In the genomic region with DNA sequence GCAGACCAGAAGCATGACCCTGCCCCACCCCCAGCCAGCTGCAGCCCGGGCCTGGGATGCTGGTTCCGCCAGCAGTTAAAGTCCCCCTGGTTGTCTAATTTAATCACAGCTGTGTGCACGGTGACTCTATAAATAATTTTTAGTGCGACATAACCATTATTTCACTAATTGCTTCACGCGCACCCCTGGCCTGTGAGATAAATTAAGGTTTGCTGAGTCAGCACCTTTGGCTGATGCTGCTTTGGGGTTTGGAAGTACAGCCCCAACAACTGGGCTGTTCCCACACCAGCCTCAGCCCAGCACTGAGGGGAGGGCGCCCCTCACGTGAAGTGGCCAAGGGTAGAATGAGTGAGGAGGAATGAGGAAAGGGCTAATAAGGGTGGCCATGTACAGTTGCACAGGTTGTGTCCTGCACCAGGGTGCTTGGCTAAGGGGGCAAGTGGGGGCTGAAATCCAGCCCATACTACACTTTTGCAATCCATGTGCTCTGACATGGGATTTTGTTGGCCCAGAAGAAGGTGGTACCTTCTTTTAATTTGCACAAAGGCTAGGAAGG, we compare ENCODE assay signal across 15 cellular contexts. TPM values are rescaled to one million over a fixed set of nuclear protein-coding genes. Genes with fewer than 3 reads are reported as not detected.
DNase-seq lines count a peak whose midpoint lies in the region; ATAC-seq, FAIRE-seq and TF ChIP-seq lines count a peak whose summit lies in the region.
"Had no signal": no experiment of that assay in that cellular context is flagged by ENCODE, and none has a peak within 500 bp of the region (broad histone marks: within the 10 kb centered on the region; RNA-seq: fewer than 3 reads in every experiment).

No MANE protein-coding gene starts in this region.

- no peak overlapping the region; the same call in 1 of the 2 replicates for H2AK5ac ChIP-seq in H1 (ENCODE audit: low read depth, low read length)

- intact Hi-C loops in OCI-LY7 (cut with micrococcal nuclease; ENCODE audit: unreplicated experiment), result no loop called here

- no peak overlapping the region for H3K4me2 ChIP-seq in A549
- H3K4me2 ChIP-seq in BLaER1 treated with 17β-estradiol and CSF1 and Interleukin-3, amounts not matched to agents 10 nM and 100 nM, result peak overlapping the region; percentile 50 to 85 (median 78)
- H3K4me2 ChIP-seq in H1 (ENCODE audit: insufficient read depth in 1 of 2, low read depth in 2 of 2, low read length in 2 of 2), result no peak overlapping the region
- H3K4me2 ChIP-seq in OCI-LY7 (ENCODE audit: low read length), result no peak overlapping the region

- H3K14ac ChIP-seq in H1 (ENCODE audit: insufficient read length), result no peak overlapping the region

- peak overlapping the region; percentile 31 for H4K91ac ChIP-seq in H1 (replicated peaks; ENCODE audit: insufficient read length, low read length)

- TF ChIP-seq POLR2A in A549 (IDR thresholded peaks at IDR 0.05; ENCODE audit: low read length), result no peak
- no peak for TF ChIP-seq POLR2A in H1 (IDR thresholded peaks at IDR 0.05; ENCODE audit: control extremely low read depth in 1 of 2, low read depth in 2 of 2, low read length in 2 of 2)

- H3K9me2 ChIP-seq in OCI-LY7 (ENCODE audit: insufficient read depth, low read length), result no peaks in the 10 kb centered on the region

- no peak overlapping the region for H3K27ac ChIP-seq in A549
- peak overlapping the region in 8 of 11 experiments; percentile 21 to 73 (median 64); a peak in 16 of 22 replicates for H3K27ac ChIP-seq in BLaER1 treated with 17β-estradiol and CSF1 and Interleukin-3, amounts not matched to agents 10 nM and 100 nM
- no peak overlapping the region for H3K27ac ChIP-seq in H1 (ENCODE audit: low read depth, low read length)
- no peak overlapping the region for H3K27ac ChIP-seq in OCI-LY7 (ENCODE audit: low read depth, low read length, poor library complexity, severe bottlenecking)

- no peaks in the 10 kb centered on the region for H3K79me1 ChIP-seq in H1 (ENCODE audit: low read depth, low read length)

- H3K27me3 ChIP-seq in BLaER1 treated with 17β-estradiol and CSF1 and Interleukin-3, amounts not matched to agents 10 nM and 100 nM, result no peaks in the 10 kb centered on the region
- H3K27me3 ChIP-seq in H1 (replicated peaks in 1 of 4; ENCODE audit: control insufficient read depth in 3 of 4, extremely low read depth in 1 of 4, insufficient read depth in 3 of 4, low read length in 3 of 4), result peaks cover 0 to 3% (median under 1%) of the 10 kb centered on the region in 4 experiments; a peak in 4 of 7 replicates
- H3K27me3 ChIP-seq: BE2C had no signal

- TF ChIP-seq RAD21 in A549 (conservative IDR thresholded peaks at IDR 0.05 in 1 of 2, IDR thresholded peaks at IDR 0.05 in 1 of 2), result no peak
- peak in 1 of 2 experiments; percentile 26; a peak in 1 of 4 replicates for TF ChIP-seq RAD21 in H1 (IDR thresholded peaks at IDR 0.05 in 1 of 2, conservative IDR thresholded peaks at IDR 0.05 in 1 of 2; ENCODE audit: low read depth in 2 of 2, low read length in 2 of 2)

- H2AFZ ChIP-seq in H1 (ENCODE audit: low read length) (no peak overlapping the region), OCI-LY7 (ENCODE audit: low read length) (no peak overlapping the region)

- no peak overlapping the region for H3K4ac ChIP-seq in H1 (replicated peaks; ENCODE audit: insufficient read length, low read depth, low read length)

- 0 out of 2 replicates have a peak overlapping the region, but pooled peaks have one; percentile 19 for H2BK15ac ChIP-seq in H1 (ENCODE audit: low read length)

- no peaks in the 10 kb centered on the region for H3K79me2 ChIP-seq in H1 (ENCODE audit: control insufficient read depth in 1 of 2, insufficient read depth in 2 of 2, low read length in 2 of 2)
- H3K79me2 ChIP-seq in OCI-LY7 (ENCODE audit: insufficient read depth, low read depth, low read length), result no peaks in the 10 kb centered on the region

- H2BK12ac ChIP-seq in H1 (ENCODE audit: low read depth, low read length), result 0 out of 2 replicates have a peak overlapping the region, but pooled peaks have one; percentile 35

- H3K4me3 ChIP-seq in A549, result no peak overlapping the region
- no peak overlapping the region for H3K4me3 ChIP-seq in BLaER1 treated with 17β-estradiol and CSF1 and Interleukin-3, amounts not matched to agents 10 nM and 100 nM
- H3K4me3 ChIP-seq in H1 (ENCODE audit: extremely low read depth in 1 of 4, insufficient read depth in 2 of 4, low read depth in 3 of 4, low read length in 4 of 4), result no peak overlapping the region
- H3K4me3 ChIP-seq in OCI-LY7 (ENCODE audit: low read depth, low read length, poor library complexity, severe bottlenecking), result no peak overlapping the region

- no peak overlapping the region for H2BK120ac ChIP-seq in H1 (replicated peaks; ENCODE audit: low read depth, low read length)

- H3K23ac ChIP-seq in H1 (ENCODE audit: insufficient read length), result no peak overlapping the region

- DNase-seq in A549 (ENCODE audit: low read depth in 1 of 2, low spot score in 1 of 2), result no peak
- DNase-seq in NAMALWA (ENCODE audit: low spot score), result peak; percentile 43
- DNase-seq in H1 (ENCODE audit: low read depth in 1 of 2, low spot score in 2 of 2), result no peak
- DNase-seq in T1000 (lab: John Stamatoyannopoulos, UW), result no peak
- DNase-seq in OCI-LY7 (ENCODE audit: low spot score), result no peak
- DNase-seq in effector CD8-positive, alpha-beta T cell (lab: John Stamatoyannopoulos, UW), result no peak
- DNase-seq: BE2C; Caco-2; CD8-positive, alpha-beta memory T cell; H7 had no signal

- H3K9me3 ChIP-seq in A549, result no peaks in the 10 kb centered on the region
- no peaks in the 10 kb centered on the region for H3K9me3 ChIP-seq in BLaER1 treated with 17β-estradiol and CSF1 and Interleukin-3, amounts not matched to agents 10 nM and 100 nM (replicated peaks in 1 of 11)
- H3K9me3 ChIP-seq in H1 (ENCODE audit: insufficient read depth in 2 of 2, low read depth in 1 of 2, low read length in 1 of 2), result no peaks in the 10 kb centered on the region
- no peaks in the 10 kb centered on the region for H3K9me3 ChIP-seq in OCI-LY7 (ENCODE audit: low read length)
- H3K9me3 ChIP-seq: BE2C, Caco-2 had no signal

- no peak overlapping the region for H4K5ac ChIP-seq in H1 (ENCODE audit: insufficient read length, low read depth, low read length)

- TF ChIP-seq CTCF in A549 (IDR thresholded peaks at IDR 0.05), result no peak
- TF ChIP-seq CTCF in H1 (IDR thresholded peaks at IDR 0.05; ENCODE audit: control extremely low read depth in 1 of 3, insufficient read depth in 1 of 3, low read depth in 1 of 3, low read length in 3 of 3), result peak in 2 of 3 experiments; percentile 17 to 32; a peak in 2 of 4 replicates
- TF ChIP-seq CTCF in OCI-LY7 (conservative IDR thresholded peaks at IDR 0.05; ENCODE audit: low read length), result no peak

- peak overlapping the region; percentile 87 for H4K8ac ChIP-seq in H1 (ENCODE audit: extremely low read depth, insufficient read depth, low read length)

- H3K9ac ChIP-seq in BLaER1 treated with 17β-estradiol and CSF1 and Interleukin-3, amounts not matched to agents 10 nM and 100 nM, result peak overlapping the region in 7 of 11 experiments; percentile 37 to 63 (median 49); a peak in 12 of 22 replicates
- H3K9ac ChIP-seq in H1 (replicated peaks in 1 of 4; ENCODE audit: extremely low read depth in 1 of 4, low read depth in 3 of 4, low read length in 3 of 4), result no peak overlapping the region

- no peaks in the 10 kb centered on the region for H3K4me1 ChIP-seq in A549
- H3K4me1 ChIP-seq in BLaER1 treated with 17β-estradiol and CSF1 and Interleukin-3, amounts not matched to agents 10 nM and 100 nM, result peaks cover 36 to 62% (median 61%) of the 10 kb centered on the region in 10 experiments
- H3K4me1 ChIP-seq in H1 (replicated peaks in 1 of 4; ENCODE audit: control insufficient read depth in 3 of 4, insufficient read depth in 4 of 4, low read length in 3 of 4), result peaks cover 0 to 24% (median 6%) of the 10 kb centered on the region in 4 experiments; a peak in 6 of 7 replicates
- H3K4me1 ChIP-seq in OCI-LY7 (ENCODE audit: insufficient read depth, low read length, poor library complexity, severe bottlenecking), result no peaks in the 10 kb centered on the region
- H3K4me1 ChIP-seq: Caco-2 had no signal

- CTCF ChIA-PET in A549 (lab: Yijun Ruan, JAX), result interaction anchor here (2.0 to 4.3 kb wide), 2 partner anchors 13 to 205 kb away, joined by 6 to 27 read pairs; no protein-coding TSS in a partner anchor
- CTCF ChIA-PET in H1 (lab: Charles Lee; ENCODE audit: partially characterized antibody), result interaction anchor here (1.0 to 17.6 kb wide), 8 partner anchors 8 to 201 kb away, joined by 3 to 214 read pairs (median 5); no protein-coding TSS in a partner anchor
- CTCF ChIA-PET in OCI-LY7 (lab: Charles Lee; ENCODE audit: unreplicated experiment), result no interaction called here

- peaks cover 0 to 6% (median 0%) of the 10 kb centered on the region in 11 experiments; a peak in 3 of 22 replicates for H4K20me1 ChIP-seq in BLaER1 treated with 17β-estradiol and CSF1 and Interleukin-3, amounts not matched to agents 10 nM and 100 nM
- H4K20me1 ChIP-seq in H1 (replicated peaks in 1 of 2; ENCODE audit: control insufficient read depth in 1 of 2, insufficient read depth in 2 of 2, low read length in 2 of 2) (no peaks in the 10 kb centered on the region), OCI-LY7 (ENCODE audit: insufficient read depth, low read length) (no peaks in the 10 kb centered on the region)

- FAIRE-seq in A549 (lab: Jason Lieb, UNC) (no peak), H1 (lab: Jason Lieb, UNC) (no peak)
- FAIRE-seq: A204.1 had no signal

- POLR2A ChIA-PET in A549 (lab: Yijun Ruan, JAX), result no interaction called here
- POLR2A ChIA-PET in H1 (lab: Charles Lee; ENCODE audit: partially characterized antibody), result interaction anchor here (0.6 to 2.4 kb wide), 4 partner anchors 10 to 743 kb away, joined by 3 to 10 read pairs (median 4); no protein-coding TSS in a partner anchor
- POLR2A ChIA-PET in OCI-LY7 (lab: Charles Lee), result interaction anchor here (0.6 kb wide), 1 partner anchor 246 kb away, joined by 3 read pairs; no protein-coding TSS in a partner anchor

- no peaks in the 10 kb centered on the region for H3K23me2 ChIP-seq in H1 (ENCODE audit: low read depth, low read length)

- no peaks in the 10 kb centered on the region for H3K36me3 ChIP-seq in BLaER1 treated with 17β-estradiol and CSF1 and Interleukin-3, amounts not matched to agents 10 nM and 100 nM
- H3K36me3 ChIP-seq in H1 (ENCODE audit: control insufficient read depth in 2 of 4, insufficient read depth in 4 of 4, low read length in 3 of 4) (no peaks in the 10 kb centered on the region), OCI-LY7 (ENCODE audit: insufficient read depth, low read length) (no peaks in the 10 kb centered on the region)
- H3K36me3 ChIP-seq: BE2C had no signal

- 53% methylated on average over 8 of the region's 8 CpGs for WGBS in A549 (ENCODE audit: missing lambda C conversion rate)
- 72% methylated on average over 8 of the region's 8 CpGs; no CpG with 5 or more reads in 1 of the 2 experiments for WGBS in H1 (ENCODE audit: extremely low coverage in 1 of 2, insufficient coverage in 1 of 2, insufficient read length in 1 of 2, insufficient replicate concordance in 2 of 2, low coverage in 1 of 2, low lambda C conversion rate in 2 of 2, missing lambda C conversion rate in 1 of 2), 2 experiments

- no peak overlapping the region for H2BK5ac ChIP-seq in H1 (ENCODE audit: low read depth, low read length)

- ATAC-seq in A549, result no peak
- ATAC-seq in HG03175 (IDR thresholded peaks at IDR 0.05; ENCODE audit: unreplicated experiment), result no peak

- TF ChIP-seq EP300 in A549 (IDR thresholded peaks at IDR 0.05) (no peak), H1 (IDR thresholded peaks at IDR 0.05; ENCODE audit: borderline replicate concordance in 1 of 2, low read depth in 2 of 2, low read length in 2 of 2) (no peak)

- H2BK20ac ChIP-seq in H1 (ENCODE audit: low read length), result no peak overlapping the region

- BruUV-seq in OCI-LY7 (replicated peaks; lab: Mats Ljungman, UMichigan), result no TSS peak

- no peak overlapping the region for H3K56ac ChIP-seq in H1 (replicated peaks; ENCODE audit: insufficient read length, low read depth, low read length)

- H3K18ac ChIP-seq in H1 (ENCODE audit: extremely low read depth, low read length), result no peak overlapping the region

RNA-seq across cellular contexts. Expression of a gene that starts 26.2 kb away (rescaled TPM):
- polyA plus RNA-seq in A549 (2011; rRNA removed) (not detected in 2 replicates), A549 (2017; fragmentation: RNase III; extraction: RNeasy Plus Mini Kit Qiagen cat#74134 plus additional on column Dnase treatment) (0.03 TPM in 1 of 3 replicates, not detected in the others), H1 (2011; rRNA removed) (0.31 and 0.35 TPM in 2 replicates)
- polyA plus RNA-seq in A549 (2012; cell fraction: cytosol; rRNA removed), result 0.01 TPM in 1 of 2 replicates, not detected in the other
- polyA plus RNA-seq in A549 (2012; cell fraction: nucleus; rRNA removed), result 0.01 and 0.04 TPM in 2 replicates
- not detected in 2 replicates for polyA minus RNA-seq in A549 (2011; rRNA and poly(A)+ RNA removed)
- 0.39 and 0.46 TPM in 2 replicates for total RNA-seq in H1 (2021; fragmentation: NEBNext Ultra II Directional; extraction: Animal tissue kit (Norgen Biotek cat#: 25700))
- 0.21 TPM for polyA plus RNA-seq in H1 (2011; cell fraction: cytosol; rRNA removed)
- polyA plus RNA-seq in H1 (2011; cell fraction: nucleus; rRNA removed), result 0.48 TPM
- polyA plus RNA-seq in H1 (2012, experiment 1 of 2), result 0.16 to 0.66 TPM (median 0.48 TPM) in 3 of 4 replicates, not detected in the other
- polyA plus RNA-seq in H1 (2012, experiment 2 of 2), result 0.14 TPM
- polyA plus RNA-seq in H1 (2013, experiment 1 of 2), result 0.12 TPM
- 0.15 TPM for polyA plus RNA-seq in H1 (2013, experiment 2 of 2)
- 0.16 and 0.34 TPM in 2 replicates for polyA minus RNA-seq in H1 (2011; rRNA and poly(A)+ RNA removed)
- polyA minus RNA-seq in H1 (2011; cell fraction: cytosol; rRNA and poly(A)+ RNA removed), result not detected
- 0.70 TPM for polyA minus RNA-seq in H1 (2011; cell fraction: nucleus; rRNA and poly(A)+ RNA removed)
- total RNA-seq in OCI-LY7 (2014; rRNA removed; shearing (Covaris generic)), result not detected in 2 replicates
- not detected in 2 replicates for total RNA-seq in OCI-LY7 (2022)
- total RNA-seq: CD8-positive, alpha-beta memory T cell; HT-29 had no signal
- polyA plus RNA-seq: AG04450; CD8-positive, alpha-beta memory T cell had no signal

Comparison
In these comparisons a context has a peak if more than half of its experiments do, and no peak if none do; other contexts are left out.
1. H3K27ac ChIP-seq: peak in BLaER1 treated with 17β-estradiol and CSF1 and Interleukin-3, amounts not matched to agents 10 nM and 100 nM (8 of 11); none in A549 (0 of 2), H1 (single experiment) and OCI-LY7 (single experiment).
2. H3K4me2 ChIP-seq: peak in BLaER1 treated with 17β-estradiol and CSF1 and Interleukin-3, amounts not matched to agents 10 nM and 100 nM (11 of 11); none in A549 (single experiment), H1 (0 of 2) and OCI-LY7 (single experiment).
3. CTCF ChIP-seq: peak in H1 (2 of 3); none in A549 (single experiment) and OCI-LY7 (single experiment).
4. H3K9ac ChIP-seq: peak in BLaER1 treated with 17β-estradiol and CSF1 and Interleukin-3, amounts not matched to agents 10 nM and 100 nM (7 of 11); none in H1 (0 of 4).